12 cellular contexts compared by ENCODE assay signal in genomic region chr20:37295595-37295994, GRCh38. TPM values are rescaled to one million over a fixed set of nuclear protein-coding genes. Genes with fewer than 3 reads are reported as not detected.
A peak's percentile ranks its signal among the peaks of the same experiment; 100 is the strongest.
DNase-seq lines count a peak whose midpoint lies in the region; ATAC-seq and TF ChIP-seq lines count a peak whose summit lies in the region.
"Had no signal": no experiment of that assay in that cellular context is flagged by ENCODE, and none has a peak within 500 bp of the region (broad histone marks: within the 10 kb centered on the region; RNA-seq: fewer than 3 reads in every experiment).

No MANE protein-coding gene starts in this region.

- TF ChIP-seq EP300 in sigmoid colon (IDR thresholded peaks at IDR 0.05), result no peak

- no peak overlapping the region for H3K4me3 ChIP-seq in colonic mucosa
- H3K4me3 ChIP-seq in sigmoid colon, result no peak overlapping the region

- H3K27me3 ChIP-seq in colonic mucosa (no peaks in the 10 kb centered on the region), sigmoid colon (no peaks in the 10 kb centered on the region)

- DNase-seq in ELR (ENCODE audit: low read depth) (peak; percentile 48), NCI-H2196 (lab: John Stamatoyannopoulos, UW; ENCODE audit: unreplicated experiment) (peak; percentile 76), colonic mucosa (peak; percentile 63), sigmoid colon (no peak), anterior cingulate cortex (lab: John Stamatoyannopoulos, UW) (no peak), dedifferentiated amniotic fluid mesenchymal stem cell (ENCODE audit: extremely low spot score) (no peak)
- DNase-seq: activated naive CD4-positive, alpha-beta T cell; glutamatergic neuron; T-helper 1 cell had no signal

- 27 to 75% methylated on average over 7 of the region's 7 CpGs for WGBS in sigmoid colon, 2 donors

- H3K9me3 ChIP-seq in colonic mucosa, result no peaks in the 10 kb centered on the region
- no peaks in the 10 kb centered on the region for H3K9me3 ChIP-seq in sigmoid colon

- TF ChIP-seq CTCF in colonic mucosa (IDR thresholded peaks at IDR 0.05), result no peak
- no peak for TF ChIP-seq CTCF in sigmoid colon (IDR thresholded peaks at IDR 0.05)

- intact Hi-C loops in colonic mucosa (cut with DNase I) (loop anchor here (10.0 kb wide), 1 partner anchor 49 kb away; the partner anchor contains the start of gene SRC), sigmoid colon (cut with DNase I) (no loop called here)

- TF ChIP-seq POLR2A in sigmoid colon (IDR thresholded peaks at IDR 0.05), result no peak

- ATAC-seq in HG03095 (IDR thresholded peaks at IDR 0.05; ENCODE audit: unreplicated experiment), result no peak
- ATAC-seq in GM18861 (IDR thresholded peaks at IDR 0.05; ENCODE audit: unreplicated experiment), result no peak

- H3K27ac ChIP-seq in colonic mucosa (peak overlapping the region; percentile 69), sigmoid colon (peak overlapping the region; percentile 74 to 98 (median 89))

- H3K4me1 ChIP-seq in colonic mucosa (peaks cover 17% of the 10 kb centered on the region), sigmoid colon (peaks cover 0 to 85% (median 74%) of the 10 kb centered on the region in 4 donors)

- peak overlapping the region in 1 of 2 donors; percentile 64 for H3K9ac ChIP-seq in colonic mucosa (ENCODE audit: low read depth in 2 of 2, low read length in 2 of 2)

- H3K36me3 ChIP-seq in colonic mucosa, result no peaks in the 10 kb centered on the region
- peaks cover 0 to 14% (median 0%) of the 10 kb centered on the region in 4 donors for H3K36me3 ChIP-seq in sigmoid colon

RNA-seq across cellular contexts. Expression of gene MANBAL, which starts 6.1 kb away (rescaled TPM):
- total RNA-seq in colonic mucosa (10 to 100 TPM; 27.1 to 44.6 TPM), sigmoid colon (10 to 100 TPM; 30.4 to 68.5 (median 58.2) TPM)
- polyA plus RNA-seq in sigmoid colon, result 10 to 100 TPM; 34.2 to 57.1 (median 42.0) TPM

RNA-seq across cellular contexts. Expression of gene GHRH, which starts 34.0 kb away (rescaled TPM):
- not detected for total RNA-seq in colonic mucosa
- total RNA-seq in sigmoid colon, result not detected
- polyA plus RNA-seq in sigmoid colon, result not detected
- total RNA-seq: posterior vena cava had no signal

RNA-seq across cellular contexts. Expression of gene SRC, which starts 50.3 kb away (rescaled TPM):
- 100 to 1,000 TPM; 102 to 123 TPM for total RNA-seq in colonic mucosa
- 10 to 100 TPM; 28.1 to 52.3 (median 40.0) TPM for total RNA-seq in sigmoid colon
- polyA plus RNA-seq in sigmoid colon, result 10 to 100 TPM; 64.3 to 91.8 (median 79.1) TPM

Comparison
In these comparisons a context has a peak if more than half of its experiments do, and no peak if none do; other contexts are left out.
1. DNase-seq: peak in ELR (single experiment), NCI-H2196 (single experiment) and colonic mucosa (single experiment); none in sigmoid colon (single experiment), anterior cingulate cortex (0 of 58) and dedifferentiated amniotic fluid mesenchymal stem cell (single experiment).